ENCODE assay signal across 8 cellular contexts in genomic region chr3:160449660-160450598, GRCh38. TPM values are rescaled to one million over a fixed set of nuclear protein-coding genes. Genes with fewer than 3 reads are reported as not detected.
DNase-seq lines count a peak whose midpoint lies in the region; ATAC-seq and TF ChIP-seq lines count a peak whose summit lies in the region.

TSS of gene TRIM59 (minus strand) at chr3:160449786. CDS start at chr3:160439183, 10,603 bp downstream.

- peak within 1 kb of the TSS; percentile 97 for H2AFZ ChIP-seq in osteoblast (ENCODE audit: low read length)

- peaks cover 46% of the 10 kb centered on the region for H3K79me2 ChIP-seq in osteoblast (ENCODE audit: insufficient read depth, low read length)

- peaks cover 4% of the 10 kb centered on the region for H3K27me3 Mint-ChIP-seq in glutamatergic neuron (ENCODE audit: unreplicated experiment)

- peak within 1 kb of the TSS; percentile 84 for H3K27ac ChIP-seq in HL-60 (replicated peaks)
- H3K27ac ChIP-seq in SJSA1: peak within 1 kb of the TSS; percentile 99
- peak within 1 kb of the TSS; percentile 89 for H3K27ac ChIP-seq in osteoblast (ENCODE audit: low read depth, low read length)
- H3K27ac ChIP-seq in testis: peak within 1 kb of the TSS; percentile 79 to 86

- peaks cover 20 to 48% of the 10 kb centered on the region in 2 donors for H3K36me3 Mint-ChIP-seq in activated naive CD4-positive, alpha-beta T cell treated with anti-CD3 and anti-CD28 coated beads, Interleukin-2, amount 50 U/mL, for 72 hours
- peaks cover 4% of the 10 kb centered on the region for H3K36me3 Mint-ChIP-seq in glutamatergic neuron (ENCODE audit: unreplicated experiment)

- H3K4me1 Mint-ChIP-seq in glutamatergic neuron (ENCODE audit: low read depth, unreplicated experiment): peaks cover 3% of the 10 kb centered on the region

- H3K9me3 Mint-ChIP-seq in activated naive CD4-positive, alpha-beta T cell treated with anti-CD3 and anti-CD28 coated beads, Interleukin-2, amount 50 U/mL, for 72 hours: peaks cover 0 to 4% of the 10 kb centered on the region in 2 donors
- peaks cover 6% of the 10 kb centered on the region for H3K9me3 Mint-ChIP-seq in glutamatergic neuron (ENCODE audit: unreplicated experiment)

- H3K27ac Mint-ChIP-seq in activated naive CD4-positive, alpha-beta T cell treated with anti-CD3 and anti-CD28 coated beads, Interleukin-2, amount 50 U/mL, for 72 hours: peak within 1 kb of the TSS; percentile 97 to 98
- peak within 1 kb of the TSS; percentile 91 for H3K27ac Mint-ChIP-seq in glutamatergic neuron (ENCODE audit: unreplicated experiment)

- peak within 1 kb of the TSS; percentile 86 for H3K4me2 ChIP-seq in osteoblast (ENCODE audit: insufficient read depth, low read length)

- 11 to 19% methylated on average over 24 to 68 of the region's 71 CpGs for WGBS in testis, 2 donors

- no peaks in the 10 kb centered on the region for H4K20me1 ChIP-seq in osteoblast (ENCODE audit: insufficient read depth, low read length)

- peak within 1 kb of the TSS; percentile 95 for H3K4me3 Mint-ChIP-seq in glutamatergic neuron (ENCODE audit: unreplicated experiment)

- DNase-seq in C1 segment of cervical spinal cord (lab: John Stamatoyannopoulos, UW) (peak in 12 of 14 donors; percentile 19 to 83 (median 62)), HL-60 (ENCODE audit: low read depth in 1 of 2, low spot score in 1 of 2) (peak; percentile 88 to 97), SJSA1 (ENCODE audit: low read depth in 1 of 2, low spot score in 2 of 2) (peak; percentile 98), glutamatergic neuron (peak; percentile 98), osteoblast (ENCODE audit: insufficient read length, low spot score, missing footprints) (peak; percentile 97), testis (peak; percentile 95)
- DNase-seq in activated naive CD4-positive, alpha-beta T cell treated with anti-CD3 and anti-CD28 coated beads, Interleukin-2, amount 50 U/mL, for 72 hours (ENCODE audit: low spot score in 2 of 2): peak; percentile 96 to 99

- H3K27me3 ChIP-seq in HL-60 (ENCODE audit: insufficient read depth, poor library complexity, severe bottlenecking) (no peaks in the 10 kb centered on the region), SJSA1 (replicated peaks) (no peaks in the 10 kb centered on the region), osteoblast (ENCODE audit: insufficient read depth, low read length) (no peaks in the 10 kb centered on the region), testis (no peaks in the 10 kb centered on the region)

- TF ChIP-seq CTCF in HL-60 (IDR thresholded peaks at IDR 0.05; ENCODE audit: insufficient read depth, low read length) (no peak), glutamatergic neuron (IDR thresholded peaks at IDR 0.05; ENCODE audit: partially characterized antibody, unreplicated experiment) (no peak), osteoblast (IDR thresholded peaks at IDR 0.05; ENCODE audit: extremely low read depth, low read depth, low read length) (no peak), testis (IDR thresholded peaks at IDR 0.05) (no peak)

- H3K36me3 ChIP-seq in SJSA1 (peaks cover 44% of the 10 kb centered on the region), osteoblast (ENCODE audit: insufficient read depth, low read length) (peaks cover 10% of the 10 kb centered on the region), testis (ENCODE audit: low read depth, missing control alignments) (no peaks in the 10 kb centered on the region)

- H3K9me3 ChIP-seq in SJSA1 (replicated peaks) (no peaks in the 10 kb centered on the region), osteoblast (ENCODE audit: low read depth, low read length) (no peaks in the 10 kb centered on the region), testis (no peaks in the 10 kb centered on the region)

- TF ChIP-seq POLR2A in testis (IDR thresholded peaks at IDR 0.05): no peak

- peaks cover 34% of the 10 kb centered on the region for H3K4me1 ChIP-seq in SJSA1 (replicated peaks)
- peaks cover 34% of the 10 kb centered on the region for H3K4me1 ChIP-seq in osteoblast (ENCODE audit: insufficient read depth, low read length)
- peaks cover 5% of the 10 kb centered on the region for H3K4me1 ChIP-seq in testis

- peak; percentile 95 for ATAC-seq in GM19455 (IDR thresholded peaks at IDR 0.05; ENCODE audit: unreplicated experiment)
- peak; percentile 94 to 95 for ATAC-seq in activated naive CD4-positive, alpha-beta T cell treated with anti-CD3 and anti-CD28 coated beads, Interleukin-2, amount 50 U/mL, for 72 hours

- peak within 1 kb of the TSS; percentile 59 for H3K4me3 ChIP-seq in HL-60 (replicated peaks; ENCODE audit: insufficient read depth, low read length)
- peak within 1 kb of the TSS; percentile 57 for H3K4me3 ChIP-seq in SJSA1
- peak within 1 kb of the TSS; percentile 75 for H3K4me3 ChIP-seq in osteoblast (ENCODE audit: insufficient read depth, low read length)
- H3K4me3 ChIP-seq in testis: peak within 1 kb of the TSS; percentile 53 to 59

- intact Hi-C loops in testis (cut with DNase I; ENCODE audit: low total_unique reads): no loop called here

RNA-seq across cellular contexts. Expression of gene TRIM59, which starts in this region (rescaled TPM):
- 99.9 and 119 TPM in 2 replicates for total RNA-seq in SJSA1 (2014; rRNA removed; shearing (Covaris generic))
- total RNA-seq in activated naive CD4-positive, alpha-beta T cell treated with anti-CD3 and anti-CD28 coated beads, Interleukin-2, amount 50 U/mL, for 72 hours: 10 to 100 TPM; 28.7 to 31.1 TPM
- total RNA-seq in glutamatergic neuron (ENCODE audit: unreplicated experiment) (10.1 TPM), osteoblast (21.5 and 22.1 TPM in 2 replicates), testis (10 to 100 TPM in 1 of 2 donors, 1 to 10 TPM in 1; 9.1 to 20.6 TPM)
- 13.9 TPM for polyA plus RNA-seq in testis (ENCODE audit: insufficient read depth, low read depth, low replicate concordance)

Comparison
In these comparisons a context has a peak if more than half of its experiments do, and no peak if none do; other contexts are left out.
1. Peak in every context shown above with its lines: DNase-seq, ATAC-seq, H3K4me3 ChIP-seq and H3K27ac ChIP-seq.